Comparison of ENCODE assay signal across 8 cellular contexts in the genomic region with DNA sequence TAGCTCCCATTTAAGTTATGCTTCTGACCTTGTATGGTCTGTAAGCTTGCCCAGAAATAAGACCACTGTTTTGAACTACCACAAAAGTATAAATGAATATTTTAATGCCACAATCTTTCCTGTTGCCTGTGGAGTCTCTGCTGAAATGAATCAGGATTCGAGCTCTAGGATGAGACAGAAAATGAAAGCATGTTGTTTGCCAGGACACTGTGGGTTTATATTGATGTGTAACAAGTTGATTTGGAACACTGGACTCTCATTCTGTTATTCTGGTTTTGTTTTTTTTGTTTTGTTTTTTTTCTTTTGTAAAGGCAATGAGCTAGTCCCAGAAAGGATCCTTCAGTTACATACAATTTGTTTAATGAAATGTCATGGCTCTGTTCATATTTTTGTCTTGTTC. TPM values are rescaled to one million over a fixed set of nuclear protein-coding genes. Genes with fewer than 3 reads are reported as not detected.
DNase-seq lines count a peak whose midpoint lies in the region; ATAC-seq, FAIRE-seq and TF ChIP-seq lines count a peak whose summit lies in the region.
"Not testable (repeated sequence)": the region's sequence is repeated elsewhere in the genome, so short reads cannot be mapped to it uniquely, and the experiment has no call there.

No MANE protein-coding gene starts in this region.

- TSS peak; percentile 87 for BruUV-seq in Panc1 (replicated peaks; lab: Mats Ljungman, UMichigan)

- CTCF ChIA-PET in Panc1 (lab: Charles Lee): interaction anchor here (0.6 kb wide), 1 partner anchor 293 kb away, joined by 4 read pairs; no protein-coding TSS in a partner anchor
- CTCF ChIA-PET in activated CD4-positive, alpha-beta memory T cell treated with anti-CD3 and anti-CD28 coated beads, Interleukin-2, amount 10 ng/mL, durations not matched to agents 7 days and 5 days (lab: Charles Lee): interaction anchor here (0.9 to 1.1 kb wide), 3 partner anchors 158 to 162 kb away, joined by 3 to 4 read pairs (median 3); no protein-coding TSS in a partner anchor

- peaks cover 16% of the 10 kb centered on the region for H3K4me1 Mint-ChIP-seq in activated CD4-positive, alpha-beta memory T cell treated with anti-CD3 and anti-CD28 coated beads, Interleukin-2, amount 10 ng/mL, durations not matched to agents 7 days and 5 days
- not testable (repeated sequence) for H3K4me1 Mint-ChIP-seq in central memory CD8-positive, alpha-beta T cell
- peaks cover 22% of the 10 kb centered on the region for H3K4me1 Mint-ChIP-seq in nephron progenitor cell

- peaks cover 16% of the 10 kb centered on the region for H3K4me1 ChIP-seq in ACC112 (ENCODE audit: control insufficient read depth, insufficient read depth, low read length, unreplicated experiment)
- H3K4me1 ChIP-seq in Panc1 (ENCODE audit: control insufficient read depth, insufficient read depth, low read length); adipocyte (ENCODE audit: control insufficient read depth, insufficient read depth, low read length): not testable (repeated sequence)

- H3K27ac ChIP-seq in ACC112 (ENCODE audit: low read depth, low read length): peak overlapping the region; percentile 56
- not testable (repeated sequence) for H3K27ac ChIP-seq in Panc1 (ENCODE audit: low read length)

- FAIRE-seq in GM19239 (lab: Jason Lieb, UNC): peak; percentile 21

- peaks cover 79% of the 10 kb centered on the region for H3K36me3 Mint-ChIP-seq in activated CD4-positive, alpha-beta memory T cell treated with anti-CD3 and anti-CD28 coated beads, Interleukin-2, amount 10 ng/mL, durations not matched to agents 7 days and 5 days (ENCODE audit: low read depth)
- peaks cover 73% of the 10 kb centered on the region for H3K36me3 Mint-ChIP-seq in central memory CD8-positive, alpha-beta T cell (ENCODE audit: insufficient read depth)
- H3K36me3 Mint-ChIP-seq in nephron progenitor cell (ENCODE audit: low read depth): peaks cover 89% of the 10 kb centered on the region

- not testable (repeated sequence) for H3K9me3 Mint-ChIP-seq in activated CD4-positive, alpha-beta memory T cell treated with anti-CD3 and anti-CD28 coated beads, Interleukin-2, amount 10 ng/mL, durations not matched to agents 7 days and 5 days; central memory CD8-positive, alpha-beta T cell; nephron progenitor cell

- DNase-seq in GM19239 (ENCODE audit: insufficient read length, low spot score); Panc1 (ENCODE audit: low read depth, low spot score); activated CD4-positive, alpha-beta memory T cell treated with anti-CD3 and anti-CD28 coated beads, Interleukin-2, amount 10 ng/mL, durations not matched to agents 7 days and 5 days; central memory CD8-positive, alpha-beta T cell (ENCODE audit: low spot score in 2 of 2); nephron progenitor cell: not testable (repeated sequence)
- DNase-seq in adipocyte (ENCODE audit: low read depth): peak; percentile 55
- DNase-seq in iris pigment epithelial cell (ENCODE audit: low read depth): peak; percentile 42

- not testable (repeated sequence) for H3K4me3 ChIP-seq in ACC112 (ENCODE audit: low read depth, low read length); Panc1 (ENCODE audit: low read depth in 2 of 2, low read length in 2 of 2); adipocyte (ENCODE audit: low read length)

- not testable (repeated sequence) for H3K79me2 ChIP-seq in ACC112 (ENCODE audit: control insufficient read depth, insufficient read depth, low read length, unreplicated experiment)

- TF ChIP-seq CTCF in Panc1 (IDR thresholded peaks at IDR 0.05); nephron progenitor cell (IDR thresholded peaks at IDR 0.05): not testable (repeated sequence)

- H2AFZ ChIP-seq in ACC112 (ENCODE audit: low read length, unreplicated experiment): not testable (repeated sequence)

- H3K9me3 ChIP-seq in Panc1 (ENCODE audit: control insufficient read depth, insufficient read depth, low read depth, low read length); adipocyte (ENCODE audit: control insufficient read depth, low read length): not testable (repeated sequence)

- peaks cover 39% of the 10 kb centered on the region for H3K36me3 ChIP-seq in ACC112 (ENCODE audit: insufficient read depth, low read length)
- H3K36me3 ChIP-seq in Panc1 (ENCODE audit: control insufficient read depth, insufficient read depth, low read length): peaks cover 50% of the 10 kb centered on the region
- peaks cover 70% of the 10 kb centered on the region for H3K36me3 ChIP-seq in adipocyte (ENCODE audit: control insufficient read depth, insufficient read depth, low read length, severe bottlenecking)

- H3K27ac Mint-ChIP-seq in activated CD4-positive, alpha-beta memory T cell treated with anti-CD3 and anti-CD28 coated beads, Interleukin-2, amount 10 ng/mL, durations not matched to agents 7 days and 5 days: peak overlapping the region; percentile 53
- peak overlapping the region; percentile 25 for H3K27ac Mint-ChIP-seq in central memory CD8-positive, alpha-beta T cell (ENCODE audit: low read depth)
- H3K27ac Mint-ChIP-seq in nephron progenitor cell: peak overlapping the region; percentile 78

- intact Hi-C loops in Panc1 (cut with micrococcal nuclease; ENCODE audit: unreplicated experiment): not testable (repeated sequence)

- ATAC-seq in Panc1; central memory CD8-positive, alpha-beta T cell (replicated peaks; ENCODE audit: extremely low read depth, poor library complexity, severe bottlenecking): not testable (repeated sequence)

- not testable (repeated sequence) for H3K27me3 Mint-ChIP-seq in activated CD4-positive, alpha-beta memory T cell treated with anti-CD3 and anti-CD28 coated beads, Interleukin-2, amount 10 ng/mL, durations not matched to agents 7 days and 5 days; central memory CD8-positive, alpha-beta T cell; nephron progenitor cell (ENCODE audit: low read depth, poor library complexity)

- H3K27me3 ChIP-seq in ACC112 (ENCODE audit: insufficient read depth, low read length); Panc1 (ENCODE audit: control insufficient read depth, insufficient read depth, low read length); adipocyte (replicated peaks; ENCODE audit: control insufficient read depth, insufficient read depth, low read length): not testable (repeated sequence)

- POLR2A ChIA-PET in Panc1 (lab: Charles Lee): interaction anchor here (0.6 to 0.7 kb wide), 3 partner anchors 26 to 418 kb away, joined by 3 to 7 read pairs (median 5); no protein-coding TSS in a partner anchor
- POLR2A ChIA-PET in activated CD4-positive, alpha-beta memory T cell treated with anti-CD3 and anti-CD28 coated beads, Interleukin-2, amount 10 ng/mL, durations not matched to agents 7 days and 5 days (lab: Charles Lee): interaction anchor here (0.6 to 1.1 kb wide), 2 partner anchors 10 to 11 kb away, joined by 4 read pairs; no protein-coding TSS in a partner anchor

- H3K9ac ChIP-seq in adipocyte (ENCODE audit: low read length): peak overlapping the region; percentile 19

- in situ Hi-C loops in Panc1 (cut with HindIII; ENCODE audit: low pct_unique_long_range_greater_than_20kb, low sequenced_read_pairs): not testable (repeated sequence)

- not testable (repeated sequence) for H3K4me3 Mint-ChIP-seq in activated CD4-positive, alpha-beta memory T cell treated with anti-CD3 and anti-CD28 coated beads, Interleukin-2, amount 10 ng/mL, durations not matched to agents 7 days and 5 days; central memory CD8-positive, alpha-beta T cell; nephron progenitor cell

RNA-seq across cellular contexts. Expression of gene SRRM1, which starts 29.6 kb away (rescaled TPM):
- total RNA-seq in Panc1 (2021; ENCODE audit: unreplicated experiment): 160 TPM
- 60.9 TPM for polyA plus RNA-seq in Panc1 (2012; ENCODE audit: insufficient read length)
- total RNA-seq in activated CD4-positive, alpha-beta memory T cell treated with anti-CD3 and anti-CD28 coated beads, Interleukin-2, amount 10 ng/mL, durations not matched to agents 7 days and 5 days: 100 to 1,000 TPM; 172 to 183 TPM

Comparison
In these comparisons a context has a peak if more than half of its experiments do, and no peak if none do; other contexts are left out.
1. H3K27ac Mint-ChIP-seq: peak in every context shown above with its lines; median percentile 78 in nephron progenitor cell; 53 in activated CD4-positive, alpha-beta memory T cell treated with anti-CD3 and anti-CD28 coated beads, Interleukin-2, amount 10 ng/mL, durations not matched to agents 7 days and 5 days; 25 in central memory CD8-positive, alpha-beta T cell.